ENCODE assay signal across 8 cellular contexts in genomic region chr4:704971-705277, GRCh38. TPM values are rescaled to one million over a fixed set of nuclear protein-coding genes. Genes with fewer than 3 reads are reported as not detected.
DNase-seq lines count a peak whose midpoint lies in the region; ATAC-seq and TF ChIP-seq lines count a peak whose summit lies in the region.

No MANE protein-coding gene starts in this region.

- DNase-seq in AG04450 (ENCODE audit: low read depth, low spot score) (no peak), coronary artery (ENCODE audit: low spot score) (no peak), NCI-H510A treated with DMSO at 0.1 percent for 48 hours (lab: John Stamatoyannopoulos, UW) (no peak), COLO668 (lab: John Stamatoyannopoulos, UW; ENCODE audit: unreplicated experiment) (no peak), KBM-7 (no peak)
- no peak for DNase-seq in naive thymus-derived CD4-positive, alpha-beta T cell

- peaks cover 0 to 1% (median 0%) of the 10 kb centered on the region in 11 donors for H3K9me3 Mint-ChIP-seq in naive thymus-derived CD4-positive, alpha-beta T cell

- H3K27me3 Mint-ChIP-seq in naive thymus-derived CD4-positive, alpha-beta T cell: no peaks in the 10 kb centered on the region

- peak overlapping the region; percentile 68 to 96 (median 83) for H3K4me3 Mint-ChIP-seq in naive thymus-derived CD4-positive, alpha-beta T cell

- CTCF ChIA-PET in AG04450 (lab: Charles Lee): no interaction called here
- CTCF ChIA-PET in naive thymus-derived CD4-positive, alpha-beta T cell (lab: Charles Lee): no interaction called here

- no peak for ATAC-seq in naive thymus-derived CD4-positive, alpha-beta T cell
- no peak for ATAC-seq in GM21825 (IDR thresholded peaks at IDR 0.05; ENCODE audit: unreplicated experiment)

- H3K9me3 ChIP-seq in AG04450 (ENCODE audit: control insufficient read depth, insufficient read depth, low read length): no peaks in the 10 kb centered on the region; the same call in 1 of the 2 replicates
- H3K9me3 ChIP-seq in HUES48 (ENCODE audit: control insufficient read depth, insufficient read depth, low read length): no peaks in the 10 kb centered on the region
- no peaks in the 10 kb centered on the region for H3K9me3 ChIP-seq in naive thymus-derived CD4-positive, alpha-beta T cell (ENCODE audit: control insufficient read depth in 2 of 3, low read length in 3 of 3)

- peaks cover 0 to 8% (median 0%) of the 10 kb centered on the region in 5 donors for H3K36me3 Mint-ChIP-seq in naive thymus-derived CD4-positive, alpha-beta T cell

- peaks cover under 1% of the 10 kb centered on the region; the same call in 1 of the 2 replicates for H3K36me3 ChIP-seq in HUES48 (ENCODE audit: control insufficient read depth, insufficient read depth, low read length)
- H3K36me3 ChIP-seq in naive thymus-derived CD4-positive, alpha-beta T cell (ENCODE audit: control insufficient read depth in 2 of 3, insufficient read depth in 3 of 3, low read length in 3 of 3): no peaks in the 10 kb centered on the region

- H3K27ac ChIP-seq in AG04450 (ENCODE audit: low read depth, low read length): no peak overlapping the region
- no peak overlapping the region for H3K27ac ChIP-seq in HUES48 (ENCODE audit: low read depth, low read length)
- H3K27ac ChIP-seq in coronary artery: peak overlapping the region in 1 of 2 donors; percentile 83
- H3K27ac ChIP-seq in naive thymus-derived CD4-positive, alpha-beta T cell (ENCODE audit: low read depth, low read length): peak overlapping the region; percentile 96

- in situ Hi-C loops in KBM-7 (cut with MboI; ENCODE audit: low pct_unique_long_range_greater_than_20kb, low sequenced_read_pairs): no loop called here

- H3K27me3 ChIP-seq in AG04450 (ENCODE audit: control insufficient read depth, insufficient read depth, low read length) (peaks cover 5% of the 10 kb centered on the region), HUES48 (ENCODE audit: control insufficient read depth, insufficient read depth, low read length) (peaks cover 5% of the 10 kb centered on the region)
- no peaks in the 10 kb centered on the region for H3K27me3 ChIP-seq in naive thymus-derived CD4-positive, alpha-beta T cell (ENCODE audit: control insufficient read depth in 2 of 2, insufficient read depth in 2 of 2, low read length in 2 of 2)

- peak overlapping the region; percentile 62; the same call in 1 of the 2 replicates for H3K4me3 ChIP-seq in AG04450 (ENCODE audit: low read depth, low read length)
- H3K4me3 ChIP-seq in HUES48 (ENCODE audit: low read depth, low read length): peak overlapping the region; percentile 45; the same call in 1 of the 2 replicates
- H3K4me3 ChIP-seq in coronary artery: peak overlapping the region; percentile 91
- H3K4me3 ChIP-seq in naive thymus-derived CD4-positive, alpha-beta T cell (ENCODE audit: low read length): peak overlapping the region; percentile 84

- H3K4me1 ChIP-seq in HUES48 (ENCODE audit: control insufficient read depth, insufficient read depth, low read length): peaks cover 5% of the 10 kb centered on the region; the same call in 1 of the 2 replicates
- peaks cover 9 to 11% of the 10 kb centered on the region in 2 donors for H3K4me1 ChIP-seq in naive thymus-derived CD4-positive, alpha-beta T cell (ENCODE audit: control insufficient read depth in 2 of 2, insufficient read depth in 2 of 2, low read length in 2 of 2)

- H3K27ac Mint-ChIP-seq in naive thymus-derived CD4-positive, alpha-beta T cell: peak overlapping the region in 6 of 9 donors; percentile 40 to 93 (median 70)

- intact Hi-C loops in naive thymus-derived CD4-positive, alpha-beta T cell (cut with micrococcal nuclease): loop anchor here (1.0 to 5.0 kb wide), 14 partner anchors 24 to 1832 kb away; partner anchors contain the start of genes ATP5ME (in 2 of the 2), MYL5 (in 2 of the 2), DGKQ (in 1 of the 2) and FAM193A (in 1 of the 2)

- TF ChIP-seq CTCF in AG04450 (IDR thresholded peaks at IDR 0.05; ENCODE audit: low read depth, low read length) (no peak), coronary artery (IDR thresholded peaks at IDR 0.05) (no peak)

- peaks cover 16 to 24% (median 19%) of the 10 kb centered on the region in 7 donors for H3K4me1 Mint-ChIP-seq in naive thymus-derived CD4-positive, alpha-beta T cell

- no peak overlapping the region for H3K9ac ChIP-seq in HUES48 (ENCODE audit: low read depth, low read length)

- POLR2A ChIA-PET in AG04450 (lab: Yijun Ruan, JAX): no interaction called here
- POLR2A ChIA-PET in naive thymus-derived CD4-positive, alpha-beta T cell (lab: Charles Lee): no interaction called here

RNA-seq across cellular contexts. Expression of gene PCGF3, which starts 0.7 kb away (rescaled TPM):
- polyA plus RNA-seq in AG04450 (2011; rRNA removed): 37.2 and 44.2 TPM in 2 replicates
- 49.1 and 74.2 TPM in 2 replicates for polyA minus RNA-seq in AG04450 (2011; rRNA and poly(A)+ RNA removed)
- 10 to 100 TPM; 32.7 to 66.8 (median 42.3) TPM for total RNA-seq in naive thymus-derived CD4-positive, alpha-beta T cell
- 1 to 10 TPM; 3.8 to 5.7 TPM for polyA plus RNA-seq in naive thymus-derived CD4-positive, alpha-beta T cell

RNA-seq across cellular contexts. Expression of gene SLC49A3, which starts 16.0 kb away (rescaled TPM):
- 0.11 TPM in 1 of 2 replicates, not detected in the other for polyA plus RNA-seq in AG04450 (2011; rRNA removed)
- polyA minus RNA-seq in AG04450 (2011; rRNA and poly(A)+ RNA removed): not detected in 2 replicates
- 1 to 10 TPM in 2 of 5 experiments, under 1 TPM in 3; 0.80 to 9.4 (median 0.92) TPM for total RNA-seq in naive thymus-derived CD4-positive, alpha-beta T cell
- not detected for polyA plus RNA-seq in naive thymus-derived CD4-positive, alpha-beta T cell

RNA-seq across cellular contexts. Expression of gene MYL5, which starts 30.6 kb away (rescaled TPM):
- 12.3 and 13.0 TPM in 2 replicates for polyA plus RNA-seq in AG04450 (2011; rRNA removed)
- 4.6 and 8.0 TPM in 2 replicates for polyA minus RNA-seq in AG04450 (2011; rRNA and poly(A)+ RNA removed)
- total RNA-seq in naive thymus-derived CD4-positive, alpha-beta T cell: 10 to 100 TPM; 19.9 to 32.7 (median 23.8) TPM
- 1 to 10 TPM; 5.8 to 7.1 TPM for polyA plus RNA-seq in naive thymus-derived CD4-positive, alpha-beta T cell

RNA-seq across cellular contexts. Expression of gene ATP5ME, which starts 30.8 kb away (rescaled TPM):
- 262 and 313 TPM in 2 replicates for polyA plus RNA-seq in AG04450 (2011; rRNA removed)
- 57.6 and 68.0 TPM in 2 replicates for polyA minus RNA-seq in AG04450 (2011; rRNA and poly(A)+ RNA removed)
- total RNA-seq in naive thymus-derived CD4-positive, alpha-beta T cell: 100 to 1,000 TPM; 115 to 183 (median 123) TPM
- polyA plus RNA-seq in naive thymus-derived CD4-positive, alpha-beta T cell: 100 to 1,000 TPM; 306 to 404 TPM
